23 cellular contexts compared by ENCODE assay signal in the genomic region with DNA sequence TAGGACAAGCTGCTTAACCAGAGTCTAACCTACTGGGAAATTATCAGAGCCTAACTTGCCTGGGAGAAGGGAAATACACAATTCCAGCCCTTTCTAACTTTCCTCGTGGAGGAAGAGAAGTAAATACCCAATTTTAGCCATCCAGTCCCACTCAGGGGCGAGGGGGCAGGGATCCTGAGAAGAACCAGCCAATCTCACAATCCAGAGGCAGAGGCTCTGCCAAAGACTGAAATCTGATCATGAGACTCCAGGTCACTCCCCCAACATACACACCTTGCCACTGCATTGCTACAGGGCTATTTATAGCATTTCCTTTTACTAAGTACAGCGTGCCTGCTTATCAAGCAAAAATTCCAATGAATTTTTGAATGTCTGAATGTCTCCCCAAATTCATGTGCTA.
DNase-seq lines count a peak whose midpoint lies in the region; ATAC-seq and TF ChIP-seq lines count a peak whose summit lies in the region.
"Had no signal": no experiment of that assay in that cellular context is flagged by ENCODE, and none has a peak within 500 bp of the region (broad histone marks: within the 10 kb centered on the region; RNA-seq: fewer than 3 reads in every experiment).

No MANE protein-coding gene starts in this region.

- H3K79me2 ChIP-seq in parathyroid adenoma: no peaks in the 10 kb centered on the region

- peaks cover 13% of the 10 kb centered on the region for H3K4me1 Mint-ChIP-seq in endodermal cell
- peaks cover 17% of the 10 kb centered on the region for H3K4me1 Mint-ChIP-seq in nephron progenitor cell
- H3K4me1 Mint-ChIP-seq: B cell; CD4-positive, CD25-positive, alpha-beta regulatory T cell had no signal

- TF ChIP-seq EP300 in upper lobe of left lung (IDR thresholded peaks at IDR 0.05): no peak

- H3K9me3 ChIP-seq in endodermal cell (ENCODE audit: control insufficient read depth, low read length) (no peaks in the 10 kb centered on the region), parathyroid adenoma (ENCODE audit: control insufficient read depth, low read length) (no peaks in the 10 kb centered on the region), upper lobe of left lung (no peaks in the 10 kb centered on the region)
- H3K9me3 ChIP-seq: Caco-2, SK-N-SH had no signal

- H3K4me3 ChIP-seq in endodermal cell (ENCODE audit: low read length) (no peak overlapping the region), parathyroid adenoma (ENCODE audit: low read depth, low read length) (no peak overlapping the region), upper lobe of left lung (no peak overlapping the region)

- no peak for TF ChIP-seq CTCF in endodermal cell (conservative IDR thresholded peaks at IDR 0.05)
- TF ChIP-seq CTCF in parathyroid adenoma (IDR thresholded peaks at IDR 0.05): no peak
- no peak for TF ChIP-seq CTCF in upper lobe of left lung (IDR thresholded peaks at IDR 0.05)
- TF ChIP-seq CTCF in nephron progenitor cell (IDR thresholded peaks at IDR 0.05): no peak

- no peaks in the 10 kb centered on the region for H3K27me3 Mint-ChIP-seq in endodermal cell (ENCODE audit: insufficient read depth)
- H3K27me3 Mint-ChIP-seq in nephron progenitor cell (ENCODE audit: low read depth, poor library complexity): peaks cover 3% of the 10 kb centered on the region
- H3K27me3 Mint-ChIP-seq: B cell; CD4-positive, CD25-positive, alpha-beta regulatory T cell had no signal

- no peak overlapping the region for H3K4me3 Mint-ChIP-seq in endodermal cell
- no peak overlapping the region for H3K4me3 Mint-ChIP-seq in nephron progenitor cell
- H3K4me3 Mint-ChIP-seq: B cell; CD4-positive, CD25-positive, alpha-beta regulatory T cell had no signal

- ATAC-seq in upper lobe of left lung (ENCODE audit: low FRiP score in 2 of 2): no peak
- ATAC-seq in GM18520 (IDR thresholded peaks at IDR 0.05; ENCODE audit: unreplicated experiment): no peak
- ATAC-seq: Panc1, Right ventricle myocardium inferior had no signal

- H3K36me3 Mint-ChIP-seq in endodermal cell (ENCODE audit: low read depth): no peaks in the 10 kb centered on the region
- no peaks in the 10 kb centered on the region for H3K36me3 Mint-ChIP-seq in nephron progenitor cell (ENCODE audit: low read depth)
- H3K36me3 Mint-ChIP-seq: CD4-positive, CD25-positive, alpha-beta regulatory T cell had no signal

- no peak for TF ChIP-seq POLR2A in upper lobe of left lung (IDR thresholded peaks at IDR 0.05)

- H3K9ac ChIP-seq in endodermal cell (ENCODE audit: extremely low read depth, low read length, poor library complexity, severe bottlenecking) (no peak overlapping the region), parathyroid adenoma (no peak overlapping the region)
- H3K9ac ChIP-seq: SK-N-SH had no signal

- H2AFZ ChIP-seq in parathyroid adenoma: no peak overlapping the region

- peak overlapping the region; percentile 1 for H3K4me2 ChIP-seq in parathyroid adenoma (ENCODE audit: low read length)
- H3K4me2 ChIP-seq: SK-N-SH had no signal

- H3K4me1 ChIP-seq in endodermal cell (ENCODE audit: control insufficient read depth, insufficient read depth, low read length) (no peaks in the 10 kb centered on the region), parathyroid adenoma (no peaks in the 10 kb centered on the region), upper lobe of left lung (no peaks in the 10 kb centered on the region)
- H3K4me1 ChIP-seq: Caco-2 had no signal

- WGBS in endodermal cell (ENCODE audit: insufficient coverage in 1 of 2, insufficient read length in 1 of 2), 2 experiments: 94% methylated on average over 2 of the region's 3 CpGs; no CpG with 5 or more reads in 1 of the 2 experiments
- 33 to 58% methylated on average over 3 of the region's 3 CpGs for WGBS in upper lobe of left lung, 2 donors

- peak overlapping the region; percentile 48 for H3K27ac Mint-ChIP-seq in endodermal cell
- no peak overlapping the region for H3K27ac Mint-ChIP-seq in nephron progenitor cell
- H3K27ac Mint-ChIP-seq: B cell; CD4-positive, CD25-positive, alpha-beta regulatory T cell had no signal

- no peaks in the 10 kb centered on the region for H3K36me3 ChIP-seq in endodermal cell (ENCODE audit: control insufficient read depth, insufficient read depth, low read length)
- no peaks in the 10 kb centered on the region for H3K36me3 ChIP-seq in parathyroid adenoma (ENCODE audit: control insufficient read depth, insufficient read depth, low read length)
- no peaks in the 10 kb centered on the region for H3K36me3 ChIP-seq in upper lobe of left lung

- H3K27ac ChIP-seq in endodermal cell (ENCODE audit: low read depth, low read length) (no peak overlapping the region), parathyroid adenoma (no peak overlapping the region), upper lobe of left lung (no peak overlapping the region)
- H3K27ac ChIP-seq: 22Rv1 had no signal

- H3K27me3 ChIP-seq in endodermal cell (ENCODE audit: control insufficient read depth, insufficient read depth, low read length, poor library complexity, severe bottlenecking): no peaks in the 10 kb centered on the region
- H3K27me3 ChIP-seq in parathyroid adenoma (ENCODE audit: control insufficient read depth, insufficient read depth, low read length): no peaks in the 10 kb centered on the region
- no peaks in the 10 kb centered on the region for H3K27me3 ChIP-seq in upper lobe of left lung

- peak; percentile 2 for DNase-seq in DMS153 treated with DMSO at 0.1 percent for 48 hours (lab: John Stamatoyannopoulos, UW; ENCODE audit: unreplicated experiment)
- no peak for DNase-seq in DMS153 (lab: John Stamatoyannopoulos, UW)
- peak; percentile 25 for DNase-seq in NCI-H510A treated with DMSO at 0.1 percent for 48 hours (lab: John Stamatoyannopoulos, UW)
- no peak for DNase-seq in endodermal cell
- DNase-seq in upper lobe of left lung: no peak
- DNase-seq in nephron progenitor cell: no peak
- DNase-seq: Caco-2; CD4-positive, CD25-positive, alpha-beta regulatory T cell; DMS79; GOT3; KBM-7; NCI-H1048; NCI-H1436 treated with DMSO at 0.1 percent for 48 hours; NCI-H2029 treated with DMSO at 0.1 percent for 48 hours; NCI-H345; NCI-H748 treated with DMSO at 0.1 percent for 48 hours; SK-N-SH had no signal

- no peaks in the 10 kb centered on the region for H3K9me3 Mint-ChIP-seq in endodermal cell
- no peaks in the 10 kb centered on the region for H3K9me3 Mint-ChIP-seq in nephron progenitor cell

Comparison
In these comparisons a context has a peak if more than half of its experiments do, and no peak if none do; other contexts are left out.
1. DNase-seq: peak in DMS153 treated with DMSO at 0.1 percent for 48 hours (single experiment) and NCI-H510A treated with DMSO at 0.1 percent for 48 hours (single experiment); none in DMS153 (single experiment), endodermal cell (single experiment), upper lobe of left lung (0 of 2) and nephron progenitor cell (single experiment).